3 cellular contexts compared by ENCODE assay signal in genomic region chr19:43779147-43779819, GRCh38.
TF ChIP-seq lines count a peak whose summit lies in the region.

No MANE protein-coding gene starts in this region.

TF ChIP-seq in IMR-90, 13 proteins besides CTCF, POLR2A, EP300 and RAD21:
- TF ChIP-seq NFE2L2 (IDR thresholded peaks at IDR 0.05; ENCODE audit: low read depth, low read length) (no peak), FOS (IDR thresholded peaks at IDR 0.05; ENCODE audit: low read depth, low read length) (no peak), BHLHE40 (IDR thresholded peaks at IDR 0.05; ENCODE audit: low read depth, low read length) (no peak)

TF ChIP-seq in K562, 482 proteins besides CTCF, POLR2A, EP300 and RAD21 (continues in another document):
- TF ChIP-seq RCOR1 (IDR thresholded peaks at IDR 0.05; ENCODE audit: borderline replicate concordance in 1 of 2, low read depth in 2 of 2, low read length in 2 of 2) (no peak), ZNF79 (CRISPR knock-in tag; IDR thresholded peaks at IDR 0.05; ENCODE audit: low read depth) (no peak), HMBOX1 (IDR thresholded peaks at IDR 0.05) (no peak), NFIC (IDR thresholded peaks at IDR 0.05) (no peak), ZNF407 (IDR thresholded peaks at IDR 0.05; ENCODE audit: low read depth) (no peak), ARID1B (IDR thresholded peaks at IDR 0.05) (no peak), ARID3B (CRISPR knock-in tag; IDR thresholded peaks at IDR 0.05; ENCODE audit: borderline replicate concordance) (no peak), ZFX (CRISPR knock-in tag; IDR thresholded peaks at IDR 0.05) (no peak), TBL1XR1 (IDR thresholded peaks at IDR 0.05; ENCODE audit: low read length in 2 of 2) (no peak), ZNF444 (CRISPR knock-in tag; IDR thresholded peaks at IDR 0.05) (no peak), POU5F1 (IDR thresholded peaks at IDR 0.05; ENCODE audit: borderline replicate concordance, low read depth, low read length, partially characterized antibody) (no peak), GATAD2B (IDR thresholded peaks at IDR 0.05; ENCODE audit: borderline replicate concordance) (no peak), RBFOX2 (IDR thresholded peaks at IDR 0.05; ENCODE audit: low read depth, low read length) (peak; percentile 42), POLR2B (IDR thresholded peaks at IDR 0.05; ENCODE audit: low read depth, partially characterized antibody) (peak; percentile 16), PML (IDR thresholded peaks at IDR 0.05; ENCODE audit: low read length) (no peak), ILK (tag; IDR thresholded peaks at IDR 0.05; ENCODE audit: borderline replicate concordance, low read depth) (no peak), PCBP1 (IDR thresholded peaks at IDR 0.05; ENCODE audit: low read depth, low read length, poor library complexity, severe bottlenecking) (no peak), FOXP1 (CRISPR knock-in tag; IDR thresholded peaks at IDR 0.05) (no peak), ZNF586 (CRISPR knock-in tag; conservative IDR thresholded peaks at IDR 0.05) (no peak), KDM5B (IDR thresholded peaks at IDR 0.05; ENCODE audit: insufficient replicate concordance, low read depth, low read length) (peak; percentile 3)

TF ChIP-seq in HEK293T, 16 proteins besides CTCF, POLR2A, EP300 and RAD21:
- TF ChIP-seq FOXM1 (IDR thresholded peaks at IDR 0.05; ENCODE audit: borderline replicate concordance) (no peak), ARNT (IDR thresholded peaks at IDR 0.05) (no peak), NFRKB (IDR thresholded peaks at IDR 0.05) (no peak), ELF4 (IDR thresholded peaks at IDR 0.05) (no peak), CTBP1 (IDR thresholded peaks at IDR 0.05; ENCODE audit: borderline replicate concordance) (no peak), BHLHE40 (IDR thresholded peaks at IDR 0.05; ENCODE audit: borderline replicate concordance) (no peak), PKNOX1 (IDR thresholded peaks at IDR 0.05) (no peak), ZNF384 (IDR thresholded peaks at IDR 0.05) (no peak), HDGF (IDR thresholded peaks at IDR 0.05; ENCODE audit: borderline replicate concordance) (no peak), FOXK2 (IDR thresholded peaks at IDR 0.05) (no peak), TARDBP (IDR thresholded peaks at IDR 0.05) (no peak), LEF1 (IDR thresholded peaks at IDR 0.05; ENCODE audit: borderline replicate concordance) (no peak), L3MBTL2 (conservative IDR thresholded peaks at IDR 0.05) (no peak), SP1 (IDR thresholded peaks at IDR 0.05) (no peak), FOXA1 (IDR thresholded peaks at IDR 0.05) (no peak), SUZ12 (IDR thresholded peaks at IDR 0.05) (no peak)
TF ChIP-seq in HEK293T: peak in this region for 0.
